In the genomic region with DNA sequence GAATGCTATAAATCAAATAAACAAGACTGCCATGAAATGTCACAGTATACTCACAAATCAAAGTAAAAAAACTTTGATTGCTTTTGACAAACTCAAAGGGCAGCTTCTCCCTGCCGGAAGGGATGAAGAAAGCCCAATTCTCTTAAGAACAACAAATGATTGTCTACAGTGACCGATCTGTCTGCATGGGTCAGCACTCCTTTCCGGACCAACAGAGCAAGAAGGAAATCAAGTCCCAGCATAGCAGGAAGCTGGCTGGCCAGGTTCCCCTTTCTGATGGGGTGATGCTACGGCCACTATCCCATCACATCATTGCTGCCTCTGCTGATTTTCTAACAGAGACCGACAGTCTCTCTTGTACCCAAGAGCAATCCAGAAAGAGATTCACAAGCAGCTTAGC, we compare ENCODE assay signal across 14 cellular contexts. TPM values are rescaled to one million over a fixed set of nuclear protein-coding genes. Genes with fewer than 3 reads are reported as not detected.
DNase-seq lines count a peak whose midpoint lies in the region; ATAC-seq, FAIRE-seq and TF ChIP-seq lines count a peak whose summit lies in the region.
"Had no signal": no experiment of that assay in that cellular context is flagged by ENCODE, and none has a peak within 500 bp of the region (broad histone marks: within the 10 kb centered on the region; RNA-seq: fewer than 3 reads in every experiment).

No MANE protein-coding gene starts in this region.

- ATAC-seq in left lobe of liver = peak; percentile 67
- ATAC-seq in GM21529 (IDR thresholded peaks at IDR 0.05; ENCODE audit: unreplicated experiment) = no peak

- peaks cover 0 to 46% (median 42%) of the 10 kb centered on the region in 4 donors for H3K4me1 ChIP-seq in sigmoid colon

- no peak overlapping the region for H3K4me3 ChIP-seq in bronchial epithelial cell (ENCODE audit: low read depth, low read length)
- peak overlapping the region in 3 of 4 donors; percentile 17 to 33 (median 32) for H3K4me3 ChIP-seq in sigmoid colon
- H3K4me3 ChIP-seq: pancreas had no signal

- TF ChIP-seq EP300 in sigmoid colon (IDR thresholded peaks at IDR 0.05) = no peak

- no peaks in the 10 kb centered on the region for H3K9me3 ChIP-seq in sigmoid colon
- H3K9me3 ChIP-seq: pancreas had no signal

- H3K27me3 ChIP-seq in bronchial epithelial cell (ENCODE audit: control insufficient read depth, insufficient read depth, low read length) = no peaks in the 10 kb centered on the region
- no peaks in the 10 kb centered on the region for H3K27me3 ChIP-seq in sigmoid colon
- H3K27me3 ChIP-seq: pancreas had no signal

- no peak for TF ChIP-seq POLR2A in sigmoid colon (IDR thresholded peaks at IDR 0.05)

- TF ChIP-seq CTCF in bronchial epithelial cell (IDR thresholded peaks at IDR 0.05; ENCODE audit: insufficient read depth, low read length, severe bottlenecking) = no peak
- TF ChIP-seq CTCF in sigmoid colon (IDR thresholded peaks at IDR 0.05) = no peak

- intact Hi-C loops in sigmoid colon (cut with DNase I) = loop anchor here (5.0 kb wide), 1 partner anchor 35 kb away; the partner anchor contains the start of gene AMACR

- H3K36me3 ChIP-seq in bronchial epithelial cell (ENCODE audit: control insufficient read depth, insufficient read depth, low read length) (no peaks in the 10 kb centered on the region), sigmoid colon (no peaks in the 10 kb centered on the region)
- H3K36me3 ChIP-seq: pancreas, WERI-Rb-1 had no signal

- no peak for DNase-seq in GM18507 (ENCODE audit: extremely low spot score, insufficient read length, low read depth)
- DNase-seq in bronchial epithelial cell (ENCODE audit: low read depth) = no peak
- no peak for DNase-seq in left lobe of liver (ENCODE audit: low spot score)
- no peak for DNase-seq in sigmoid colon
- DNase-seq in activated CD4-positive, alpha-beta T cell treated with anti-CD3 and anti-CD28 coated beads, Interleukin-2, amount 50 U/mL, for 4 hours = no peak
- no peak for DNase-seq in SW 1271 (lab: John Stamatoyannopoulos, UW)
- DNase-seq in HCEC 1CT = no peak
- DNase-seq: activated T-cell treated with anti-CD3 and anti-CD28 coated beads, Interleukin-2, amount 50 U/mL, for 48 hours; H7; WERI-Rb-1 had no signal

- FAIRE-seq in GM18507 (lab: Jason Lieb, UNC) (peak; percentile 67), bronchial epithelial cell (lab: Jason Lieb, UNC) (peak; percentile 62)
- FAIRE-seq: pancreas had no signal

- H3K27ac ChIP-seq in sigmoid colon = peak overlapping the region; percentile 19 to 63 (median 45)
- H3K27ac ChIP-seq: WERI-Rb-1 had no signal

- 62 to 81% methylated on average over 5 of the region's 5 CpGs for WGBS in sigmoid colon, 2 donors

RNA-seq across cellular contexts. Expression of gene C1QTNF3, which starts 0.7 kb away (rescaled TPM):
- 0.26 TPM in 2 replicates for total RNA-seq in bronchial epithelial cell
- total RNA-seq in left lobe of liver = 1.9 TPM
- 10 to 100 TPM; 13.3 to 32.8 (median 17.0) TPM for total RNA-seq in sigmoid colon
- polyA plus RNA-seq in sigmoid colon = 1 to 10 TPM in 2 of 3 donors, under 1 TPM in 1; 0.46 to 5.4 (median 3.0) TPM
- polyA plus RNA-seq: CD14-positive monocyte had no signal

RNA-seq across cellular contexts. Expression of gene AMACR, which starts 34.5 kb away (rescaled TPM):
- 6.3 and 6.5 TPM in 2 replicates for total RNA-seq in bronchial epithelial cell
- 58.0 TPM for total RNA-seq in left lobe of liver
- total RNA-seq in sigmoid colon = 10 to 100 TPM in 2 of 4 donors, 1 to 10 TPM in 2; 5.3 to 11.4 (median 9.3) TPM
- polyA plus RNA-seq in sigmoid colon = 100 to 1,000 TPM in 1 of 3 donors, 10 to 100 TPM in 2; 21.3 to 106 (median 43.8) TPM

RNA-seq across cellular contexts. Expression of gene SLC45A2, which starts 57.8 kb away (rescaled TPM):
- total RNA-seq in bronchial epithelial cell = not detected in 2 replicates
- 0.48 TPM for total RNA-seq in left lobe of liver
- total RNA-seq in sigmoid colon = under 1 TPM in 1 of 4 donors, not detected in 3; 0.27 TPM
- polyA plus RNA-seq in sigmoid colon = under 1 TPM in 1 of 3 donors, not detected in 2; 0.03 TPM
- polyA plus RNA-seq: CD14-positive monocyte, esophagus had no signal
